Comparison of ENCODE assay signal across 24 cellular contexts in genomic region chr12:68890701-68891113, GRCh38. TPM values are rescaled to one million over a fixed set of nuclear protein-coding genes. Genes with fewer than 3 reads are reported as not detected.
DNase-seq lines count a peak whose midpoint lies in the region; ATAC-seq and TF ChIP-seq lines count a peak whose summit lies in the region.
"Had no signal": no experiment of that assay in that cellular context is flagged by ENCODE, and none has a peak within 500 bp of the region (broad histone marks: within the 10 kb centered on the region; RNA-seq: fewer than 3 reads in every experiment).

No MANE protein-coding gene starts in this region.

- no peak overlapping the region for H3K4me3 Mint-ChIP-seq in MCF 10A (ENCODE audit: unreplicated experiment)
- H3K4me3 Mint-ChIP-seq: activated CD4-positive, alpha-beta memory T cell treated with anti-CD3 and anti-CD28 coated beads for 36 hours; GM23338; WTC11 had no signal

- H3K9me3 ChIP-seq in right cardiac atrium (ENCODE audit: control insufficient read depth, low read length) (no peaks in the 10 kb centered on the region), prostate gland (no peaks in the 10 kb centered on the region)
- H3K9me3 ChIP-seq: tibial artery had no signal

- intact Hi-C loops in Right ventricle myocardium superior (cut with DNase I): no loop called here
- intact Hi-C loops in right cardiac atrium (cut with DNase I): no loop called here
- intact Hi-C loops in left ventricle myocardium superior (cut with micrococcal nuclease): no loop called here
- intact Hi-C loops in prostate gland (cut with DNase I): no loop called here
- intact Hi-C loops in MCF 10A (cut with micrococcal nuclease): loop anchor here (10.0 kb wide), 1 partner anchor 364 kb away; no protein-coding TSS in a partner anchor

- H3K4me1 ChIP-seq in right cardiac atrium (ENCODE audit: control insufficient read depth, insufficient read depth, low read length) (no peaks in the 10 kb centered on the region), prostate gland (replicated peaks) (no peaks in the 10 kb centered on the region)
- H3K4me1 ChIP-seq: tibial artery had no signal

- no peak overlapping the region for H3K27ac Mint-ChIP-seq in MCF 10A (ENCODE audit: low read depth, unreplicated experiment)
- H3K27ac Mint-ChIP-seq: activated CD4-positive, alpha-beta memory T cell treated with anti-CD3 and anti-CD28 coated beads for 36 hours; GM23338; WTC11 had no signal

- no peaks in the 10 kb centered on the region for H3K27me3 Mint-ChIP-seq in MCF 10A (ENCODE audit: insufficient read depth, unreplicated experiment)

- BruUV-seq in MCF 10A (replicated peaks; lab: Mats Ljungman, UMichigan): no TSS peak

- H3K27ac ChIP-seq in right cardiac atrium (ENCODE audit: low read length) (no peak overlapping the region), prostate gland (peak overlapping the region; percentile 17 to 53)
- H3K27ac ChIP-seq: tibial artery had no signal

- peaks cover 7% of the 10 kb centered on the region for H3K36me3 Mint-ChIP-seq in MCF 10A (ENCODE audit: insufficient read depth, unreplicated experiment)
- H3K36me3 Mint-ChIP-seq: activated CD4-positive, alpha-beta memory T cell treated with anti-CD3 and anti-CD28 coated beads for 36 hours; WTC11 had no signal

- no peak overlapping the region for H3K4me3 ChIP-seq in right cardiac atrium (ENCODE audit: low read length)
- H3K4me3 ChIP-seq in prostate gland: no peak overlapping the region
- H3K4me3 ChIP-seq: GM23338, tibial artery had no signal

- no peaks in the 10 kb centered on the region for H3K4me1 Mint-ChIP-seq in MCF 10A (ENCODE audit: insufficient read depth, unreplicated experiment)
- H3K4me1 Mint-ChIP-seq: GM23338, WTC11 had no signal

- H3K9me3 Mint-ChIP-seq in MCF 10A (ENCODE audit: unreplicated experiment): no peaks in the 10 kb centered on the region
- H3K9me3 Mint-ChIP-seq: activated CD4-positive, alpha-beta memory T cell treated with anti-CD3 and anti-CD28 coated beads for 36 hours; GM23338; WTC11 had no signal

- DNase-seq in Right ventricle myocardium superior: peak; percentile 44
- no peak for DNase-seq in right cardiac atrium
- DNase-seq in left ventricle myocardium superior: peak; percentile 38
- no peak for DNase-seq in prostate gland (ENCODE audit: low spot score)
- DNase-seq in MCF 10A (ENCODE audit: unreplicated experiment): no peak
- DNase-seq in KG1 (lab: John Stamatoyannopoulos, UW): no peak
- no peak for DNase-seq in erythroblast (lab: John Stamatoyannopoulos, UW)
- DNase-seq: activated CD4-positive, alpha-beta memory T cell treated with anti-CD3 and anti-CD28 coated beads for 36 hours; activated effector memory CD4-positive, alpha-beta T cell treated with anti-CD3 and anti-CD28 coated beads, Interleukin-2, amount 50 U/mL, for 16 hours; AML-193; DMS53; foreskin melanocyte; hypothalamus; MM.1S; NCI-H1417 treated with DMSO at 0.1 percent for 48 hours; NCI-H2081 treated with DMSO at 0.1 percent for 48 hours; NCI-H345; NCI-H774; stimulated activated CD4-positive, alpha-beta T cell treated with anti-CD3 and anti-CD28 coated beads, Interleukin-4, amount 100 ng/mL, for 4 hours; stimulated activated naive CD4-positive, alpha-beta T cell treated with Interleukin-2 at 50 U/mL for 16 hours; tibial artery had no signal

- H3K27me3 ChIP-seq in right cardiac atrium (ENCODE audit: control insufficient read depth, insufficient read depth) (no peaks in the 10 kb centered on the region), prostate gland (replicated peaks; ENCODE audit: insufficient read depth) (no peaks in the 10 kb centered on the region)
- H3K27me3 ChIP-seq: tibial artery had no signal

- ATAC-seq in Right ventricle myocardium superior (ENCODE audit: poor library complexity): peak; percentile 49
- ATAC-seq in right cardiac atrium: no peak
- peak; percentile 82 for ATAC-seq in left ventricle myocardium superior
- no peak for ATAC-seq in GM19395 (IDR thresholded peaks at IDR 0.05; ENCODE audit: unreplicated experiment)
- ATAC-seq: GM23338, WTC11 had no signal

- WGBS in right cardiac atrium: 71% methylated on average over 4 of the region's 4 CpGs
- WGBS in prostate gland: 69% methylated on average over 4 of the region's 4 CpGs

- TF ChIP-seq POLR2A in prostate gland (IDR thresholded peaks at IDR 0.05) (no peak), erythroblast (IDR thresholded peaks at IDR 0.05; ENCODE audit: low read length) (no peak)

- POLR2A ChIA-PET in MCF 10A (lab: Yijun Ruan, JAX): no interaction called here

- CTCF ChIA-PET in MCF 10A (lab: Yijun Ruan, JAX): no interaction called here

- H3K36me3 ChIP-seq in prostate gland: no peaks in the 10 kb centered on the region
- H3K36me3 ChIP-seq: tibial artery had no signal

- TF ChIP-seq CTCF in prostate gland (IDR thresholded peaks at IDR 0.05): no peak
- TF ChIP-seq CTCF in MCF 10A (IDR thresholded peaks at IDR 0.05; ENCODE audit: unreplicated experiment): no peak

RNA-seq across cellular contexts. Expression of gene CPM, which starts 42.3 kb away (rescaled TPM):
- 7.7 TPM for total RNA-seq in Right ventricle myocardium superior
- 10 to 100 TPM in 2 of 4 donors, 1 to 10 TPM in 2; 7.8 to 14.3 (median 10.5) TPM for total RNA-seq in right cardiac atrium
- 5.8 TPM for polyA plus RNA-seq in right cardiac atrium
- 6.6 TPM for total RNA-seq in left ventricle myocardium superior
- 10 to 100 TPM; 68.4 TPM for total RNA-seq in prostate gland
- 0.89 and 1.7 TPM in 2 replicates for total RNA-seq in MCF 10A (2022)

Comparison
In these comparisons a context has a peak if more than half of its experiments do, and no peak if none do; other contexts are left out.
1. ATAC-seq: peak in Right ventricle myocardium superior (single experiment) and left ventricle myocardium superior (single experiment); none in right cardiac atrium (0 of 2) and GM19395 (single experiment).
2. DNase-seq: peak in Right ventricle myocardium superior (single experiment) and left ventricle myocardium superior (single experiment); none in right cardiac atrium (0 of 3), prostate gland (single experiment), MCF 10A (single experiment), KG1 (single experiment) and erythroblast (0 of 2).